In the genomic region with DNA sequence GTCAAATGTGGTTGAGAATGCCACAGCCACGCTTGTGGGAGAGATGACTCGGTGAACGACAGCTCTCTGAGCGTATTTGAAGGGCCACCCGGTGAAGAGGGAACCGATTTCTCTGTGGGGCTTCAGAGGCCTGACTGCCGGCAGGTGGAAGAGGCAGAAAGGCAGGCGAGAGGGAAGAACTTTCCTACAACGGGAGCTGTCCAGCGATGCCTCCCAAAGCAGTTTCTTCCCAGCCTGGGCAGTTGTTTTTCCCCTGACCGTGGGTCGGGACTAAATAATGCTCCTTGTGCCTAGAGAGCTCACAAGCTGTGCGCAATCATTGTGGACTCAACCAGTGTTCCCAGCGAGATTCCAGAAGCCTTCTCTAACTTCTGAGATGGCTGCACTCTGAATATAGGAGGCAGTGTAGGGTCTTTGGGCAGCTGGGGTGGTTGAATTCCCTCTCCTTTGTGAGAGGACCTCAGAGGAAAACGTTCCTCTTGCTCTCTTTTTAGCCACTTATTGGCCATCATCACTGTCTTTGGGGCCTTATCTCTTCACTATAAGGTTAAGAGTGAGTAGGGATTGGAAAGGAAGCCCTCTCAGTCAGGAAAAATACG, we compare ENCODE assay signal across 1 cellular context.
A peak's percentile ranks its signal among the peaks of the same experiment; 100 is the strongest.
TF ChIP-seq lines count a peak whose summit lies in the region.

No MANE protein-coding gene starts in this region.

TF ChIP-seq in HEK293, 187 proteins besides CTCF, POLR2A, EP300 and RAD21 (continued from another document):
- TF ChIP-seq, protein P1, sequence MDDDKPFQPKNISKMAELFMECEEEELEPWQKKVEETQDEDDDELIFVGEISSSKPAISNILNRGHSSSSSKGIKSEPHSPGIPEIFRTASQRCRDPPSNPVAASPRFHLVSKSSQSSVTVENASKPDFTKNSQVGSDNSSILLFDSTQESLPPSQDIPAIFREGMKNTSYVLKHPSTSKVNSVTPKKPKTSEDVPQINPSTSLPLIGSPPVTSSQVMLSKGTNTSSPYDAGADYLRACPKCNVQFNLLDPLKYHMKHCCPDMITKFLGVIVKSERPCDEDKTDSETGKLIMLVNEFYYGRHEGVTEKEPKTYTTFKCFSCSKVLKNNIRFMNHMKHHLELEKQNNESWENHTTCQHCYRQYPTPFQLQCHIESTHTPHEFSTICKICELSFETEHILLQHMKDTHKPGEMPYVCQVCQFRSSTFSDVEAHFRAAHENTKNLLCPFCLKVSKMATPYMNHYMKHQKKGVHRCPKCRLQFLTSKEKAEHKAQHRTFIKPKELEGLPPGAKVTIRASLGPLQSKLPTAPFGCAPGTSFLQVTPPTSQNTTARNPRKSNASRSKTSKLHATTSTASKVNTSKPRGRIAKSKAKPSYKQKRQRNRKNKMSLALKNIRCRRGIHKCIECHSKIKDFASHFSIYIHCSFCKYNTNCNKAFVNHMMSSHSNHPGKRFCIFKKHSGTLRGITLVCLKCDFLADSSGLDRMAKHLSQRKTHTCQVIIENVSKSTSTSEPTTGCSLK (tag by site-specific recombination; IDR thresholded peaks at IDR 0.05), result 0 out of 2 replicates have a peak, but pooled peaks have one; percentile 9
- TF ChIP-seq ZBTB21 (tag by site-specific recombination; IDR thresholded peaks at IDR 0.05), result no peak
